10 cellular contexts compared by ENCODE assay signal in genomic region chr7:155291045-155291530, GRCh38. TPM values are rescaled to one million over a fixed set of nuclear protein-coding genes. Genes with fewer than 3 reads are reported as not detected.
DNase-seq lines count a peak whose midpoint lies in the region; ATAC-seq and TF ChIP-seq lines count a peak whose summit lies in the region.
"Had no signal": no experiment of that assay in that cellular context is flagged by ENCODE, and none has a peak within 500 bp of the region (broad histone marks: within the 10 kb centered on the region; RNA-seq: fewer than 3 reads in every experiment).

No MANE protein-coding gene starts in this region.

- DNase-seq in MCF 10A (ENCODE audit: unreplicated experiment) (peak; percentile 87), breast epithelium (ENCODE audit: low spot score in 2 of 2) (no peak), SK-N-SH (no peak), right cardiac atrium (peak in 1 of 3 donors; percentile 57), type B pancreatic cell (ENCODE audit: extremely low spot score, unreplicated experiment) (no peak)
- DNase-seq in CD8-positive, alpha-beta T cell = no peak
- DNase-seq: NCI-H187 treated with DMSO at 0.1 percent for 48 hours had no signal

- TF ChIP-seq EP300 in SK-N-SH (IDR thresholded peaks at IDR 0.05; ENCODE audit: borderline replicate concordance in 1 of 2, low read depth in 1 of 2, low read length in 1 of 2) = no peak

- peak; percentile 54 to 69 for ATAC-seq in right cardiac atrium
- ATAC-seq in GM21737 (IDR thresholded peaks at IDR 0.05; ENCODE audit: unreplicated experiment) = no peak
- ATAC-seq in HG02571 (IDR thresholded peaks at IDR 0.05; ENCODE audit: unreplicated experiment) = no peak
- ATAC-seq in CD8-positive, alpha-beta T cell = no peak

- 52% methylated on average over 4 of the region's 5 CpGs for WGBS in SK-N-SH (ENCODE audit: low lambda C conversion rate)
- 69% methylated on average over 5 of the region's 5 CpGs for WGBS in right cardiac atrium

- H3K27ac ChIP-seq in breast epithelium = no peak overlapping the region
- no peak overlapping the region for H3K27ac ChIP-seq in SK-N-SH (ENCODE audit: low read depth in 2 of 2, low read length in 1 of 2)
- no peak overlapping the region for H3K27ac ChIP-seq in right cardiac atrium (ENCODE audit: low read length)
- H3K27ac ChIP-seq in CD8-positive, alpha-beta T cell (ENCODE audit: low read depth, low read length) = no peak overlapping the region

- H3K79me2 ChIP-seq in SK-N-SH (ENCODE audit: insufficient read depth) = no peaks in the 10 kb centered on the region

- intact Hi-C loops in MCF 10A (cut with micrococcal nuclease) = no loop called here
- intact Hi-C loops in breast epithelium (cut with DNase I; ENCODE audit: low total_unique reads) = no loop called here
- intact Hi-C loops in right cardiac atrium (cut with DNase I) = no loop called here
- intact Hi-C loops in CD8-positive, alpha-beta T cell (cut with DNase I, micrococcal nuclease) = no loop called here

- no peaks in the 10 kb centered on the region for H3K9me3 ChIP-seq in breast epithelium
- no peaks in the 10 kb centered on the region for H3K9me3 ChIP-seq in SK-N-SH
- no peaks in the 10 kb centered on the region for H3K9me3 ChIP-seq in right cardiac atrium (ENCODE audit: control insufficient read depth, low read length)
- no peaks in the 10 kb centered on the region for H3K9me3 ChIP-seq in CD8-positive, alpha-beta T cell (ENCODE audit: low read length)

- H3K4me1 Mint-ChIP-seq in MCF 10A (ENCODE audit: insufficient read depth, unreplicated experiment) (peaks cover 14% of the 10 kb centered on the region), type B pancreatic cell (ENCODE audit: unreplicated experiment) (no peaks in the 10 kb centered on the region)
- peaks cover 19% of the 10 kb centered on the region for H3K4me1 Mint-ChIP-seq in CD8-positive, alpha-beta T cell (ENCODE audit: low read depth)

- H3F3A ChIP-seq in SK-N-SH (replicated peaks; ENCODE audit: insufficient read depth) = no peaks in the 10 kb centered on the region

- H3K36me3 ChIP-seq in breast epithelium (no peaks in the 10 kb centered on the region), SK-N-SH (replicated peaks in 1 of 2; ENCODE audit: control insufficient read depth in 1 of 2, insufficient read depth in 2 of 2, low read length in 1 of 2) (no peaks in the 10 kb centered on the region)
- H3K36me3 ChIP-seq in CD8-positive, alpha-beta T cell (ENCODE audit: insufficient read depth, low read length) = no peaks in the 10 kb centered on the region

- H3K4me2 ChIP-seq in SK-N-SH = no peak overlapping the region

- H3K4me3 Mint-ChIP-seq in MCF 10A (ENCODE audit: unreplicated experiment) (no peak overlapping the region), type B pancreatic cell (no peak overlapping the region)
- H3K4me3 Mint-ChIP-seq in CD8-positive, alpha-beta T cell = no peak overlapping the region

- H3K9me3 Mint-ChIP-seq in MCF 10A (ENCODE audit: unreplicated experiment) = no peaks in the 10 kb centered on the region
- peaks cover 16% of the 10 kb centered on the region for H3K9me3 Mint-ChIP-seq in type B pancreatic cell
- H3K9me3 Mint-ChIP-seq in CD8-positive, alpha-beta T cell = no peaks in the 10 kb centered on the region

- H3K4me3 ChIP-seq in breast epithelium (no peak overlapping the region), SK-N-SH (ENCODE audit: low read depth in 2 of 2, low read length in 1 of 2) (no peak overlapping the region), right cardiac atrium (ENCODE audit: low read length) (no peak overlapping the region)
- H3K4me3 ChIP-seq in CD8-positive, alpha-beta T cell (ENCODE audit: low read depth, low read length) = no peak overlapping the region

- CTCF ChIA-PET in MCF 10A (lab: Yijun Ruan, JAX) (no interaction called here), SK-N-SH (lab: Yijun Ruan, JAX) (interaction anchor here (2.0 kb wide), 1 partner anchor 53 kb away, joined by 7 read pairs; no protein-coding TSS in a partner anchor)
- CTCF ChIA-PET in CD8-positive, alpha-beta T cell (lab: Charles Lee) = interaction anchor here (1.9 kb wide), 1 partner anchor 53 kb away, joined by 6 read pairs; no protein-coding TSS in a partner anchor

- no peaks in the 10 kb centered on the region for H3K9me2 ChIP-seq in SK-N-SH

- H3K27ac Mint-ChIP-seq in MCF 10A (ENCODE audit: low read depth, unreplicated experiment) (no peak overlapping the region), type B pancreatic cell (peak overlapping the region; percentile 37)
- no peak overlapping the region for H3K27ac Mint-ChIP-seq in CD8-positive, alpha-beta T cell
- H3K27ac Mint-ChIP-seq: progenitor cell of endocrine pancreas had no signal

- H3K27me3 Mint-ChIP-seq in MCF 10A (ENCODE audit: insufficient read depth, unreplicated experiment) (peaks cover 9% of the 10 kb centered on the region), type B pancreatic cell (no peaks in the 10 kb centered on the region)
- H3K27me3 Mint-ChIP-seq in CD8-positive, alpha-beta T cell (ENCODE audit: low read depth) = peaks cover 2% of the 10 kb centered on the region

- H3K36me3 Mint-ChIP-seq in MCF 10A (ENCODE audit: insufficient read depth, unreplicated experiment) (peaks cover 6% of the 10 kb centered on the region), type B pancreatic cell (no peaks in the 10 kb centered on the region)
- no peaks in the 10 kb centered on the region for H3K36me3 Mint-ChIP-seq in CD8-positive, alpha-beta T cell

- POLR2A ChIA-PET in MCF 10A (lab: Yijun Ruan, JAX) (no interaction called here), SK-N-SH (lab: Yijun Ruan, JAX) (no interaction called here)
- POLR2A ChIA-PET in CD8-positive, alpha-beta T cell (lab: Charles Lee) = interaction anchor here (0.6 kb wide), 1 partner anchor 350 kb away, joined by 3 read pairs; no protein-coding TSS in a partner anchor

- no peak overlapping the region for H3K9ac ChIP-seq in SK-N-SH

- no peaks in the 10 kb centered on the region for H3K27me3 ChIP-seq in breast epithelium
- H3K27me3 ChIP-seq in SK-N-SH (ENCODE audit: insufficient read depth) = peaks cover 15% of the 10 kb centered on the region; the same call in 1 of the 2 replicates
- H3K27me3 ChIP-seq in right cardiac atrium (ENCODE audit: control insufficient read depth, insufficient read depth) = no peaks in the 10 kb centered on the region
- no peaks in the 10 kb centered on the region for H3K27me3 ChIP-seq in CD8-positive, alpha-beta T cell (ENCODE audit: insufficient read depth, low read length)

- H4K20me1 ChIP-seq in SK-N-SH (ENCODE audit: insufficient read depth) = no peaks in the 10 kb centered on the region

- H3K4me1 ChIP-seq in breast epithelium = no peaks in the 10 kb centered on the region
- no peaks in the 10 kb centered on the region; a peak in 1 of 4 replicates for H3K4me1 ChIP-seq in SK-N-SH (ENCODE audit: control insufficient read depth in 1 of 2, insufficient read depth in 2 of 2, low read depth in 1 of 2, low read length in 1 of 2)
- H3K4me1 ChIP-seq in right cardiac atrium (ENCODE audit: control insufficient read depth, insufficient read depth, low read length) = no peaks in the 10 kb centered on the region
- H3K4me1 ChIP-seq in CD8-positive, alpha-beta T cell (ENCODE audit: insufficient read depth, low read length) = peaks cover 6% of the 10 kb centered on the region

- TF ChIP-seq POLR2A in breast epithelium (IDR thresholded peaks at IDR 0.05) = no peak

- H2AFZ ChIP-seq in SK-N-SH (ENCODE audit: low read depth) = no peak overlapping the region

- no peak for TF ChIP-seq RAD21 in SK-N-SH (IDR thresholded peaks at IDR 0.05; ENCODE audit: low read length)

- BruUV-seq in MCF 10A (replicated peaks; lab: Mats Ljungman, UMichigan) = no TSS peak

- TF ChIP-seq CTCF in MCF 10A (IDR thresholded peaks at IDR 0.05; ENCODE audit: unreplicated experiment) (no peak), breast epithelium (IDR thresholded peaks at IDR 0.05) (no peak), SK-N-SH (IDR thresholded peaks at IDR 0.05) (no peak), type B pancreatic cell (conservative IDR thresholded peaks at IDR 0.05) (no peak)
- TF ChIP-seq CTCF in CD8-positive, alpha-beta T cell (IDR thresholded peaks at IDR 0.05) = no peak

TF ChIP-seq in SK-N-SH, 30 proteins besides CTCF, POLR2A, EP300 and RAD21 (continues in another document):
- TF ChIP-seq NFIC (IDR thresholded peaks at IDR 0.05; ENCODE audit: borderline replicate concordance) = no peak
- TF ChIP-seq ZBTB33 (IDR thresholded peaks at IDR 0.05; ENCODE audit: borderline replicate concordance, low read depth) = no peak
- TF ChIP-seq RFX5 (IDR thresholded peaks at IDR 0.05; ENCODE audit: low read length) = no peak

RNA-seq across cellular contexts. Expression of gene INSIG1, which starts 6.6 kb away (rescaled TPM):
- 11.2 and 12.4 TPM in 2 replicates for total RNA-seq in MCF 10A (2022)
- 10 to 100 TPM; 37.0 to 89.6 (median 66.0) TPM for total RNA-seq in breast epithelium
- polyA plus RNA-seq in SK-N-SH (2012; rRNA removed) = 6.4 and 6.6 TPM in 2 replicates
- polyA plus RNA-seq in SK-N-SH (2012; cell fraction: cytosol; rRNA removed) = 7.3 and 7.9 TPM in 2 replicates
- 5.3 and 6.0 TPM in 2 replicates for polyA plus RNA-seq in SK-N-SH (2012; cell fraction: nucleus; rRNA removed)
- 10 to 100 TPM; 14.1 to 19.6 (median 15.5) TPM for total RNA-seq in right cardiac atrium
- polyA plus RNA-seq in right cardiac atrium = 21.5 TPM
- total RNA-seq in type B pancreatic cell (ENCODE audit: low replicate concordance) = 38.2 and 55.2 TPM in 2 replicates
- 10 to 100 TPM; 93.5 to 99.9 TPM for total RNA-seq in CD8-positive, alpha-beta T cell

Comparison
In these comparisons a context has a peak if more than half of its experiments do, and no peak if none do; other contexts are left out.
1. ATAC-seq: peak in right cardiac atrium (2 of 2); none in GM21737 (single experiment), HG02571 (single experiment) and CD8-positive, alpha-beta T cell (single experiment).